ENCODE assay signal across 10 cellular contexts in genomic region chr6:109007521-109007920, GRCh38.
DNase-seq lines count a peak whose midpoint lies in the region; ATAC-seq and TF ChIP-seq lines count a peak whose summit lies in the region.
"Had no signal": no experiment of that assay in that cellular context is flagged by ENCODE, and none has a peak within 500 bp of the region (broad histone marks: within the 10 kb centered on the region; RNA-seq: fewer than 3 reads in every experiment).

No MANE protein-coding gene starts in this region.

- ATAC-seq in activated T-helper 17 cell treated with anti-CD3 and anti-CD28 coated beads, Interleukin-2, amount 50 U/mL, for 72 hours (replicated peaks) = no peak
- no peak for ATAC-seq in right cardiac atrium
- ATAC-seq: Panc1 had no signal

- no peaks in the 10 kb centered on the region for H3K36me3 ChIP-seq in HUES64 (ENCODE audit: insufficient read depth, low read length)
- peaks cover 0 to 1% (median 0%) of the 10 kb centered on the region in 6 donors for H3K36me3 ChIP-seq in spleen

- TF ChIP-seq CTCF in spleen (IDR thresholded peaks at IDR 0.05 in 8 of 11, conservative IDR thresholded peaks at IDR 0.05 in 3 of 11) = no peak

- 100% methylated on average over 1 of the region's 3 CpGs for WGBS in HUES64
- WGBS in right cardiac atrium = 67% methylated on average over 3 of the region's 3 CpGs
- 63 to 77% (median 67%) methylated on average over 3 of the region's 3 CpGs for whole genome bisulfite sequencing in spleen, 5 donors

- H3K27ac Mint-ChIP-seq in activated T-helper 17 cell treated with anti-CD3 and anti-CD28 coated beads, Interleukin-2, amount 50 U/mL, for 72 hours = peak overlapping the region; percentile 90

- intact Hi-C loops in right cardiac atrium (cut with DNase I) (loop anchor here in 3 of 4 donors (5.0 to 10.0 kb wide), 4 partner anchors 47 to 63 kb away; no protein-coding TSS in a partner anchor), spleen (cut with DNase I; ENCODE audit: low total_unique reads) (loop anchor here (5.0 kb wide), 1 partner anchor 45 kb away; no protein-coding TSS in a partner anchor)

- H3K27me3 ChIP-seq in HUES64 (ENCODE audit: insufficient read depth, low read length) (peaks cover 4% of the 10 kb centered on the region; the same call in 1 of the 2 replicates), right cardiac atrium (ENCODE audit: control insufficient read depth, insufficient read depth) (no peaks in the 10 kb centered on the region), spleen (replicated peaks in 1 of 7) (no peaks in the 10 kb centered on the region)

- peaks cover 19% of the 10 kb centered on the region for H3K36me3 Mint-ChIP-seq in activated T-helper 17 cell treated with anti-CD3 and anti-CD28 coated beads, Interleukin-2, amount 50 U/mL, for 72 hours (ENCODE audit: low read depth)

- TF ChIP-seq POLR2A in spleen (IDR thresholded peaks at IDR 0.05) = no peak

- H3K9me3 Mint-ChIP-seq in activated T-helper 17 cell treated with anti-CD3 and anti-CD28 coated beads, Interleukin-2, amount 50 U/mL, for 72 hours = no peaks in the 10 kb centered on the region

- H3K4me1 ChIP-seq in HUES64 (ENCODE audit: insufficient read depth, low read length) = peaks cover 20% of the 10 kb centered on the region
- H3K4me1 ChIP-seq in right cardiac atrium (ENCODE audit: control insufficient read depth, insufficient read depth, low read length) = no peaks in the 10 kb centered on the region
- H3K4me1 ChIP-seq in spleen = peaks cover 23 to 92% (median 79%) of the 10 kb centered on the region in 6 donors

- H3K4me3 ChIP-seq in HUES64 (ENCODE audit: low read length) (peak overlapping the region; percentile 77), right cardiac atrium (ENCODE audit: low read length) (peak overlapping the region; percentile 80), spleen (peak overlapping the region in 7 of 8 donors; percentile 71 to 87 (median 74))

- H3K4me3 Mint-ChIP-seq in activated T-helper 17 cell treated with anti-CD3 and anti-CD28 coated beads, Interleukin-2, amount 50 U/mL, for 72 hours = peak overlapping the region; percentile 90

- H3K4me1 Mint-ChIP-seq in activated T-helper 17 cell treated with anti-CD3 and anti-CD28 coated beads, Interleukin-2, amount 50 U/mL, for 72 hours = peaks cover 34% of the 10 kb centered on the region

- DNase-seq in right cardiac atrium (no peak), spleen (no peak), NCI-H774 (lab: John Stamatoyannopoulos, UW) (no peak), medulla oblongata (ENCODE audit: extremely low spot score) (no peak)
- DNase-seq in stimulated activated CD4-positive, alpha-beta T cell treated with anti-CD3 and anti-CD28 coated beads, Interleukin-4, amount 100 ng/mL, for 24 hours = no peak
- DNase-seq: H7, midbrain had no signal

- H3K9me3 ChIP-seq in HUES64 (ENCODE audit: insufficient read depth, low read depth, low read length) (no peaks in the 10 kb centered on the region), right cardiac atrium (ENCODE audit: control insufficient read depth, low read length) (no peaks in the 10 kb centered on the region), spleen (no peaks in the 10 kb centered on the region)

- no peak overlapping the region for H3K9ac ChIP-seq in HUES64 (ENCODE audit: low read depth, low read length)

- H3K27ac ChIP-seq in HUES64 (ENCODE audit: low read depth, low read length) (no peak overlapping the region), right cardiac atrium (ENCODE audit: low read length) (no peak overlapping the region), spleen (peak overlapping the region in 5 of 8 donors; percentile 91 to 97 (median 95))

- no peaks in the 10 kb centered on the region for H3K27me3 Mint-ChIP-seq in activated T-helper 17 cell treated with anti-CD3 and anti-CD28 coated beads, Interleukin-2, amount 50 U/mL, for 72 hours

Comparison
In these comparisons a context has a peak if more than half of its experiments do, and no peak if none do; other contexts are left out.
1. H3K27ac ChIP-seq: peak in spleen (5 of 8); none in HUES64 (single experiment) and right cardiac atrium (single experiment).
2. Peak in every context shown above with its lines, with median percentiles within 50 percentile points of each other: H3K4me3 ChIP-seq.